ENCODE assay signal across 8 cellular contexts in the genomic region with DNA sequence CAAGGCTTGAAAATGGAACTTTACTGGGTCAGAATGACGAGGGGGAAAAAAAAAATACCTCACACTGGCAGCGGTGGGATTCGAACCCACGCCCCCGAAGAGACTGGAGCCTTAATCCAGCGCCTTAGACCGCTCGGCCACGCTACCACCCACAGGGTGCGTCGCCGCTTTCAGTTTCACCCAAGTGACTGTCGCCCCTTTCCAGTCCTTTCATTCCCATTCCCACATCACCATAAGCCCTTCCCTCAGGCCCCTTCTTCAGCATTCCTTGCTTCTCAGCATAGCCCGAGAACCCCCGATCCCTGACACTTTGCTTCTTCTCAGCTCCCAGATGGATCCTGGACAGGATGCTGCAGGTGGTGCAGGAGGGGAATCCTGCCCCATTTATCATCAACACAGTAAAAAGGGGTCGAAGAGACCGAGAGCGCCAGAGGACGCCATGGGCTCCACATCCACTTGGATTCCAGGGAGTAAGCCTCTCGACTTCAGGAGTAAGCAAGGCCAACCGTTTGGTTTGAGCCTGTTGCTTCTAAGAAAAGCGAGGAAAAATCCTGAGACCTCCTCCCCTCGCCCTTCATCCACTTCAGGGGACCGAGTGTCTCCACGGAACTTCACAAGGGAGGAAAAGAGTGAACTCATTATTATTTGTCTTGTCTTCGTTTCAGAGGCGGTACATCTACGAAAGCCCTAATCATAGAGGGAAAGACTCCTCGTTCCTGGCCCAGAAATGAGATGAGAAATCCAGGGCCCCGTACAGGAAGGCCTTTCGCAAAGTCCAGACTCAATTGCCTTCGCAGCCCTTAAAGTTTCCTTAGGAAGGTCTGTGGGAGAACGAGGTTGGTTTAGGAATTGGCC. TPM values are rescaled to one million over a fixed set of nuclear protein-coding genes. Genes with fewer than 3 reads are reported as not detected.
DNase-seq lines count a peak whose midpoint lies in the region; ATAC-seq lines count a peak whose summit lies in the region.

No MANE protein-coding gene starts in this region.

- CTCF ChIA-PET in activated CD4-positive, alpha-beta memory T cell treated with anti-CD3 and anti-CD28 coated beads for 36 hours (lab: Charles Lee): interaction anchor here (1.0 kb wide), 1 partner anchor 38 kb away, joined by 3 read pairs; no protein-coding TSS in a partner anchor

- no peaks in the 10 kb centered on the region for H3K27me3 Mint-ChIP-seq in activated CD4-positive, alpha-beta memory T cell treated with anti-CD3 and anti-CD28 coated beads for 36 hours

- intact Hi-C loops in activated CD4-positive, alpha-beta memory T cell treated with anti-CD3 and anti-CD28 coated beads for 36 hours (cut with micrococcal nuclease): loop anchor here (1.0 to 10.0 kb wide), 5 partner anchors 10 to 1051 kb away; a partner anchor contains a TSS

- H3K27ac Mint-ChIP-seq in activated CD4-positive, alpha-beta memory T cell treated with anti-CD3 and anti-CD28 coated beads for 36 hours: peak overlapping the region; percentile 92

- H3K4me3 ChIP-seq in effector memory CD4-positive, alpha-beta T cell (ENCODE audit: insufficient read depth, low read depth, low read length, poor library complexity, severe bottlenecking): peak overlapping the region; percentile 48

- POLR2A ChIA-PET in activated CD4-positive, alpha-beta memory T cell treated with anti-CD3 and anti-CD28 coated beads for 36 hours (lab: Charles Lee): no interaction called here

- H3K4me1 Mint-ChIP-seq in activated CD4-positive, alpha-beta memory T cell treated with anti-CD3 and anti-CD28 coated beads for 36 hours (ENCODE audit: low read depth): peaks cover 47% of the 10 kb centered on the region

- H3K9me3 ChIP-seq in effector memory CD4-positive, alpha-beta T cell (ENCODE audit: control insufficient read depth, low read length): no peaks in the 10 kb centered on the region

- no peaks in the 10 kb centered on the region for H3K36me3 ChIP-seq in effector memory CD4-positive, alpha-beta T cell (ENCODE audit: control insufficient read depth, insufficient read depth, low read length)

- H3K4me1 ChIP-seq in effector memory CD4-positive, alpha-beta T cell (ENCODE audit: control insufficient read depth, insufficient read depth, low read length, poor library complexity, severe bottlenecking): peaks cover 28% of the 10 kb centered on the region

- peak in 3 of 4 experiments; percentile 24 to 71 (median 54) for DNase-seq in activated CD4-positive, CD25-positive, alpha-beta regulatory T cell (lab: John Stamatoyannopoulos, UW)
- peak; percentile 69 to 87 for DNase-seq in NCI-H524 (lab: John Stamatoyannopoulos, UW)
- peak; percentile 84 for DNase-seq in activated CD4-positive, alpha-beta memory T cell treated with anti-CD3 and anti-CD28 coated beads for 36 hours
- DNase-seq in effector memory CD4-positive, alpha-beta T cell: no peak
- DNase-seq in lung microvascular endothelial cell (ENCODE audit: low read depth in 2 of 2): peak; percentile 77 to 80
- DNase-seq in stimulated activated CD4-positive, alpha-beta T cell treated with anti-CD3 and anti-CD28 coated beads, TNF-alpha, amount 100 ng/mL, for 48 hours (ENCODE audit: low read depth in 3 of 3): peak in 2 of 3 donors; percentile 65 to 66

- H3K27me3 ChIP-seq in effector memory CD4-positive, alpha-beta T cell (replicated peaks; ENCODE audit: control insufficient read depth, insufficient read depth, low read length, poor library complexity, severe bottlenecking): no peaks in the 10 kb centered on the region

- H3K36me3 Mint-ChIP-seq in activated CD4-positive, alpha-beta memory T cell treated with anti-CD3 and anti-CD28 coated beads for 36 hours: peaks cover 8% of the 10 kb centered on the region

- peak overlapping the region; percentile 82 for H3K4me3 Mint-ChIP-seq in activated CD4-positive, alpha-beta memory T cell treated with anti-CD3 and anti-CD28 coated beads for 36 hours

- ATAC-seq in activated CD4-positive, CD25-positive, alpha-beta regulatory T cell treated with anti-CD3 and anti-CD28 coated beads, Interleukin-2, amount 50 U/mL, for 24 hours: no peak
- no peak for ATAC-seq in GM21515 (IDR thresholded peaks at IDR 0.05; ENCODE audit: unreplicated experiment)

- peak overlapping the region; percentile 47 for H3K27ac ChIP-seq in effector memory CD4-positive, alpha-beta T cell (ENCODE audit: insufficient read depth, low read length, poor library complexity, severe bottlenecking)

- H3K9me3 Mint-ChIP-seq in activated CD4-positive, alpha-beta memory T cell treated with anti-CD3 and anti-CD28 coated beads for 36 hours: no peaks in the 10 kb centered on the region

RNA-seq across cellular contexts. Expression of gene TRIM27, which starts 20.0 kb away (rescaled TPM):
- total RNA-seq in activated CD4-positive, alpha-beta memory T cell treated with anti-CD3 and anti-CD28 coated beads for 36 hours: 10 to 100 TPM; 49.7 to 54.6 TPM
- total RNA-seq in lung microvascular endothelial cell: 40.8 and 58.5 TPM in 2 replicates

Comparison
In these comparisons a context has a peak if more than half of its experiments do, and no peak if none do; other contexts are left out.
1. DNase-seq: peak in activated CD4-positive, CD25-positive, alpha-beta regulatory T cell (3 of 4), NCI-H524 (2 of 2), activated CD4-positive, alpha-beta memory T cell treated with anti-CD3 and anti-CD28 coated beads for 36 hours (single experiment), lung microvascular endothelial cell (2 of 2) and stimulated activated CD4-positive, alpha-beta T cell treated with anti-CD3 and anti-CD28 coated beads, TNF-alpha, amount 100 ng/mL, for 48 hours (2 of 3); none in effector memory CD4-positive, alpha-beta T cell (0 of 3).